22 cellular contexts compared by ENCODE assay signal in genomic region chr7:52270301-52270700, GRCh38.
"Had no signal": no experiment of that assay in that cellular context is flagged by ENCODE, and none has a peak within 500 bp of the region (broad histone marks: within the 10 kb centered on the region; RNA-seq: fewer than 3 reads in every experiment).

No MANE protein-coding gene starts in this region.

- H3K27ac Mint-ChIP-seq: naive thymus-derived CD4-positive, alpha-beta T cell; nephron progenitor cell; stimulated activated memory B cell treated with anti-CD40 and anti-IgM and Interleukin-4, amounts not matched to agents 10 μg/mL and 1 μg/mL and 100 μg/mL, for 72 hours; stimulated activated naive CD8-positive, alpha-beta T cell treated with anti-CD3 and anti-CD28 coated beads, Interleukin-15, Interleukin-2, amounts not matched to agents 100 ng/mL and 50 ng/mL, for 24 hours had no signal

- H3K4me3 Mint-ChIP-seq: naive thymus-derived CD4-positive, alpha-beta T cell; nephron progenitor cell; stimulated activated memory B cell treated with anti-CD40 and anti-IgM and Interleukin-4, amounts not matched to agents 10 μg/mL and 1 μg/mL and 100 μg/mL, for 72 hours; stimulated activated naive CD8-positive, alpha-beta T cell treated with anti-CD3 and anti-CD28 coated beads, Interleukin-15, Interleukin-2, amounts not matched to agents 100 ng/mL and 50 ng/mL, for 24 hours had no signal

- ATAC-seq: gastroesophageal sphincter; naive thymus-derived CD4-positive, alpha-beta T cell; right lobe of liver; stimulated activated memory B cell treated with anti-CD40 and anti-IgM and Interleukin-4, amounts not matched to agents 10 μg/mL and 1 μg/mL and 100 μg/mL, for 72 hours had no signal

- H3K9me3 Mint-ChIP-seq: nephron progenitor cell had no signal

- H3K79me2 ChIP-seq: hepatocyte had no signal

- H3K4me2 ChIP-seq: hepatocyte had no signal

- H3K36me3 Mint-ChIP-seq: naive thymus-derived CD4-positive, alpha-beta T cell; stimulated activated memory B cell treated with anti-CD40 and anti-IgM and Interleukin-4, amounts not matched to agents 10 μg/mL and 1 μg/mL and 100 μg/mL, for 72 hours had no signal

- H3K27me3 ChIP-seq: esophagus muscularis mucosa, gastroesophageal sphincter, hepatocyte, ovary, right lobe of liver, spleen, testis, tibial nerve had no signal

- H3K4me1 ChIP-seq: esophagus muscularis mucosa, gastroesophageal sphincter, right lobe of liver, spleen, testis, tibial nerve had no signal

- H3K27ac ChIP-seq: coronary artery, epithelial cell of prostate, esophagus muscularis mucosa, gastroesophageal sphincter, hepatocyte, ovary, right lobe of liver, spleen, testis, tibial nerve had no signal

- H3K4me3 ChIP-seq: coronary artery, esophagus muscularis mucosa, gastroesophageal sphincter, hepatocyte, ovary, right lobe of liver, spleen, testis, tibial nerve had no signal

- H2AFZ ChIP-seq: hepatocyte had no signal

- H3K4me1 Mint-ChIP-seq: nephron progenitor cell; stimulated activated memory B cell treated with anti-CD40 and anti-IgM and Interleukin-4, amounts not matched to agents 10 μg/mL and 1 μg/mL and 100 μg/mL, for 72 hours had no signal

- DNase-seq: central memory CD4-positive, alpha-beta T cell; effector memory CD4-positive, alpha-beta T cell; foreskin fibroblast; mesendoderm; naive thymus-derived CD4-positive, alpha-beta T cell; nephron progenitor cell; ovary; right lobe of liver; spleen; stimulated activated CD4-positive, alpha-beta T cell treated with anti-CD3 and anti-CD28 coated beads, Interleukin-15, amount 100 ng/mL, for 24 hours; stimulated activated CD4-positive, alpha-beta T cell treated with anti-CD3 and anti-CD28 coated beads, Interleukin-1b, Interleukin-23, amount 100 ng/mL, for 48 hours; stimulated activated CD4-positive, alpha-beta T cell treated with anti-CD3 and anti-CD28 coated beads, Interleukin-4, amount 100 ng/mL, for 24 hours; testis had no signal

- H3K9me3 ChIP-seq: esophagus muscularis mucosa, gastroesophageal sphincter, ovary, right lobe of liver, testis had no signal

- H3K36me3 ChIP-seq: esophagus muscularis mucosa, gastroesophageal sphincter, ovary, right lobe of liver, spleen, tibial nerve had no signal

- H3K27me3 Mint-ChIP-seq: naive thymus-derived CD4-positive, alpha-beta T cell; progenitor cell of endocrine pancreas; stimulated activated memory B cell treated with anti-CD40 and anti-IgM and Interleukin-4, amounts not matched to agents 10 μg/mL and 1 μg/mL and 100 μg/mL, for 72 hours; stimulated activated naive CD8-positive, alpha-beta T cell treated with anti-CD3 and anti-CD28 coated beads, Interleukin-15, Interleukin-2, amounts not matched to agents 100 ng/mL and 50 ng/mL, for 24 hours had no signal
